23 cellular contexts compared by ENCODE assay signal in the genomic region with DNA sequence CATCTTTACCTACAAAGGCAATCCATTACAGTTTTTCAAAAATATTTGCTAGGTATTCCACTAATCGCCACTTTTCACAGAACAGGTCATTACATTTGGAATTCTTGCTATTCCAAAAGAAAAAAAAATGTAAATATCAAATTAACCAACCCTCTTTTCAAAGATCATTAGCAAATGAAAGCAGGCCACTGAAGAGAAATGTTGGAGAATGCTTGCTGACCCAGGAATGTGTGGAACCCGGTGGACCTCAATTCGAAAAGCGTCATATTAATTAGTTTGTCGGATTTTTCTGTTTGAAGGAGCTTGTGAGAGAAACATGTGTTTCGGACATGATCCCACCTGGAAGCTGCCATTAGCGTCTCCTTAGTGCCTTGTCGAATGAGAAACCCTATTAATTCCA.
"Had no signal": no experiment of that assay in that cellular context is flagged by ENCODE, and none has a peak within 500 bp of the region (broad histone marks: within the 10 kb centered on the region; RNA-seq: fewer than 3 reads in every experiment).

No MANE protein-coding gene starts in this region.

- H3K36me3 ChIP-seq: brain microvascular endothelial cell, suprapubic skin had no signal

- H3K9me3 ChIP-seq: psoas muscle, suprapubic skin had no signal

- ATAC-seq: naive thymus-derived CD8-positive, alpha-beta T cell had no signal

- H3K27ac ChIP-seq: brain microvascular endothelial cell, psoas muscle, skin epidermis, suprapubic skin had no signal

- DNase-seq: activated B cell treated with CpG ODN at 0.5 μM for 24 hours; activated CD4-positive, alpha-beta memory T cell treated with anti-CD3 and anti-CD28 coated beads for 36 hours; activated CD4-positive, alpha-beta T cell treated with anti-CD3 and anti-CD28 coated beads for 4 hours; activated naive CD4-positive, alpha-beta T cell treated with anti-CD3 and anti-CD28 coated beads, Interleukin-2, amount 10 ng/mL, durations not matched to agents 7 days and 5 days; activated T-cell treated with anti-CD3 and anti-CD28 coated beads, Interleukin-2, amount 50 U/mL, for 1 hour; aorta; brain microvascular endothelial cell; central memory CD4-positive, alpha-beta T cell; cortex of kidney; erythroblast; foreskin melanocyte; glutamatergic neuron; hippocampal formation; kidney glomerular epithelial cell; left ventricle myocardium superior; naive thymus-derived CD8-positive, alpha-beta T cell; psoas muscle; right cardiac atrium; stimulated activated CD4-positive, alpha-beta T cell treated with anti-CD3 and anti-CD28 coated beads, Interleukin-15, amount 100 ng/mL, for 24 hours; stimulated activated CD4-positive, alpha-beta T cell treated with anti-CD3 and anti-CD28 coated beads, Interleukin-2, amount 100 ng/mL, for 48 hours; trophoblast cell had no signal

- H3K4me3 ChIP-seq: psoas muscle, skin epidermis, suprapubic skin had no signal

- H3K27me3 ChIP-seq: brain microvascular endothelial cell, suprapubic skin had no signal
